ENCODE assay signal across 13 cellular contexts in genomic region chr1:2242814-2243725, GRCh38. TPM values are rescaled to one million over a fixed set of nuclear protein-coding genes. Genes with fewer than 3 reads are reported as not detected.
DNase-seq lines count a peak whose midpoint lies in the region; ATAC-seq and TF ChIP-seq lines count a peak whose summit lies in the region.
"Had no signal": no experiment of that assay in that cellular context is flagged by ENCODE, and none has a peak within 500 bp of the region (broad histone marks: within the 10 kb centered on the region; RNA-seq: fewer than 3 reads in every experiment).

No MANE protein-coding gene starts in this region.

- no peak for TF ChIP-seq EP300 in upper lobe of left lung (IDR thresholded peaks at IDR 0.05)

- peaks cover 0 to 25% of the 10 kb centered on the region in 2 donors for H3K36me3 Mint-ChIP-seq in activated naive CD4-positive, alpha-beta T cell treated with anti-CD3 and anti-CD28 coated beads, Interleukin-2, amount 50 U/mL, for 72 hours

- peak overlapping the region in 3 of 4 donors; percentile 17 to 56 (median 27) for H3K27ac ChIP-seq in upper lobe of left lung
- H3K27ac ChIP-seq: uterus had no signal

- H3K4me3 ChIP-seq in choroid plexus epithelial cell (ENCODE audit: low read depth, low read length) (no peak overlapping the region), upper lobe of left lung (no peak overlapping the region)
- H3K4me3 ChIP-seq: uterus had no signal

- peaks cover 0 to 10% (median 3%) of the 10 kb centered on the region in 4 donors for H3K36me3 ChIP-seq in upper lobe of left lung
- H3K36me3 ChIP-seq: uterus had no signal

- H3K27me3 ChIP-seq in upper lobe of left lung, result no peaks in the 10 kb centered on the region
- H3K27me3 ChIP-seq: ascending aorta, uterus had no signal

- TF ChIP-seq POLR2A in upper lobe of left lung (IDR thresholded peaks at IDR 0.05), result no peak

- TF ChIP-seq CTCF in choroid plexus epithelial cell (conservative IDR thresholded peaks at IDR 0.05; ENCODE audit: low read depth, low read length), result no peak
- no peak for TF ChIP-seq CTCF in upper lobe of left lung (IDR thresholded peaks at IDR 0.05)

- DNase-seq in activated naive CD4-positive, alpha-beta T cell treated with anti-CD3 and anti-CD28 coated beads, Interleukin-2, amount 50 U/mL, for 72 hours (ENCODE audit: low spot score in 2 of 2), result no peak
- no peak for DNase-seq in activated naive CD4-positive, alpha-beta T cell (lab: John Stamatoyannopoulos, UW)
- DNase-seq in choroid plexus epithelial cell (ENCODE audit: low read depth) (peak; percentile 14), medulla oblongata (ENCODE audit: extremely low spot score) (peak; percentile 57), upper lobe of left lung (no peak), NCI-H345 treated with DMSO at 0.1 percent for 48 hours (lab: John Stamatoyannopoulos, UW; ENCODE audit: unreplicated experiment) (no peak)
- DNase-seq: activated CD8-positive, alpha-beta memory T cell treated with anti-CD3 and anti-CD28 coated beads for 24 hours; NK-92 treated with Interleukin-12 subunit alpha and Interleukin-12 subunit beta, amount 100 ng/mL, for 24 hours; uterus had no signal

- ATAC-seq in activated naive CD4-positive, alpha-beta T cell treated with anti-CD3 and anti-CD28 coated beads, Interleukin-2, amount 50 U/mL, for 72 hours, result peak; percentile 25 to 46
- ATAC-seq in upper lobe of left lung (ENCODE audit: low FRiP score in 2 of 2), result no peak
- no peak for ATAC-seq in GM19395 (IDR thresholded peaks at IDR 0.05; ENCODE audit: unreplicated experiment)
- no peak for ATAC-seq in HG02610 (IDR thresholded peaks at IDR 0.05; ENCODE audit: unreplicated experiment)

- peak overlapping the region in 1 of 2 donors; percentile 10 for H3K27ac Mint-ChIP-seq in activated naive CD4-positive, alpha-beta T cell treated with anti-CD3 and anti-CD28 coated beads, Interleukin-2, amount 50 U/mL, for 72 hours
- H3K27ac Mint-ChIP-seq: T-helper 1 cell treated with Interleukin-12 subunit alpha and Interleukin-12 subunit beta and Interleukin-4 antibody, amounts not matched to agents 30 μg/mL and 1 μg/mL, for 36 hours had no signal

- H3K9me3 ChIP-seq in upper lobe of left lung, result no peaks in the 10 kb centered on the region
- H3K9me3 ChIP-seq: ascending aorta, uterus had no signal

- peaks cover 73 to 91% (median 79%) of the 10 kb centered on the region in 4 donors for H3K4me1 ChIP-seq in upper lobe of left lung

- 89 to 90% methylated on average over 15 to 30 of the region's 33 CpGs for WGBS in upper lobe of left lung, 2 donors

- no peaks in the 10 kb centered on the region for H3K9me3 Mint-ChIP-seq in activated naive CD4-positive, alpha-beta T cell treated with anti-CD3 and anti-CD28 coated beads, Interleukin-2, amount 50 U/mL, for 72 hours
- H3K9me3 Mint-ChIP-seq: T-helper 1 cell treated with Interleukin-12 subunit alpha and Interleukin-12 subunit beta and Interleukin-4 antibody, amounts not matched to agents 30 μg/mL and 1 μg/mL, for 36 hours had no signal

RNA-seq across cellular contexts. Expression of gene SKI, which starts 15.0 kb away (rescaled TPM):
- 10 to 100 TPM; 26.6 to 43.8 TPM for total RNA-seq in activated naive CD4-positive, alpha-beta T cell treated with anti-CD3 and anti-CD28 coated beads, Interleukin-2, amount 50 U/mL, for 72 hours
- 100 to 1,000 TPM in 3 of 6 donors, 10 to 100 TPM in 3; 57.3 to 108 (median 96.9) TPM for total RNA-seq in upper lobe of left lung

RNA-seq across cellular contexts. Expression of gene FAAP20, which starts 48.5 kb away (rescaled TPM):
- 10 to 100 TPM; 59.1 to 66.9 TPM for total RNA-seq in activated naive CD4-positive, alpha-beta T cell treated with anti-CD3 and anti-CD28 coated beads, Interleukin-2, amount 50 U/mL, for 72 hours
- 10 to 100 TPM; 26.7 to 88.0 (median 66.8) TPM for total RNA-seq in upper lobe of left lung

Comparison
In these comparisons a context has a peak if more than half of its experiments do, and no peak if none do; other contexts are left out.
1. ATAC-seq: peak in activated naive CD4-positive, alpha-beta T cell treated with anti-CD3 and anti-CD28 coated beads, Interleukin-2, amount 50 U/mL, for 72 hours (2 of 2); none in upper lobe of left lung (0 of 2), GM19395 (single experiment) and HG02610 (single experiment).
2. DNase-seq: peak in choroid plexus epithelial cell (single experiment) and medulla oblongata (single experiment); none in activated naive CD4-positive, alpha-beta T cell treated with anti-CD3 and anti-CD28 coated beads, Interleukin-2, amount 50 U/mL, for 72 hours (0 of 2), activated naive CD4-positive, alpha-beta T cell (0 of 4), upper lobe of left lung (0 of 2) and NCI-H345 treated with DMSO at 0.1 percent for 48 hours (single experiment).